ENCODE assay signal across 8 cellular contexts in the genomic region with DNA sequence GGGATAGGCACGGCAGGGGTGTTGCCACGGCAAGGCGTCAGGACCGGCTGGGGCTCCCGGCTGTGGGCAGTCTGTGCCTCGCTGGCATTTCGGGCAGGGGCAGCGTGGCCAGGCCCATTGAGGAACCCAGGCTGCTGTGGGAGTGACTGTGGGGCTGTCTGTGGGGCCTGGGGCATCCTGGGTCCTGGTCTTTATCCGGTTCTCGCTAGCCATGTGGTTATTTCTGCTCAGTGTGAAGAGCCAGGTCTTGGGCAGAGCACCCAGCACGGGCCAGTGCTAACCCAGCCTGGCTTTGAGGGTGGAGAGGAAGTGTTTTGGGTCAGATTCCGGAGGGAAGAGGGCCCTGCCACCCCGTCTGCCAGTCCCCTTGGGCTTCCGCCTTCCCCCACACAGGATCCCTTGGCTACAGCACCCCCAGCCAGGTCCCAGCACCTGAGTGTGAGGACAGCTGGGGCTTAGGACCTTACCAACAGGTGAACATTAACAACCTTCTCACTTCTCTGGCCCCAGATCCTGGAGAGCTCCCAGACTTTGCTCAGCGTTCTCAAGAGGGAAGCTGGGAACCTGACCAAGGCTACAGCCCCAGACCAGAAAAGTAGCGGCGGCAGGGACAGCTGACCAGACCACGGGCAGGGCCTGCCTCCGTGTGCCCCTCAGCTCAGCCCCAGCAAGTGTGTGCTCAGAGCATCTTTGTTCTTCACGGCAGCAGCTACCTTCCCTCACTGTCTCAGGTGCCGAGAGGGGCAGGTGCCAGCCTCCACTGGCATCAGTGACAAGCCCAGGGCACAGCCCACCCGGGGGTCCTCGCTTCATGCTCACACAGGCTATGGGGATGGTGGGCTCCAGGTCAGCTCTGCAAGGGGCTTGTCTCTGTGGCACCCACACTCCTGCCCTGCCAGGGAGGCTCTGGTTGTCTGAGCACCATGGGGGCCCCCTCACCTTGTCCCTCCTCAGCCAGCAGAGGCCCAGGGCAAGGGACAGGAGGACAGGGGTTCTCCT. TPM values are rescaled to one million over a fixed set of nuclear protein-coding genes. Genes with fewer than 3 reads are reported as not detected.
A peak's percentile ranks its signal among the peaks of the same experiment; 100 is the strongest.
DNase-seq lines count a peak whose midpoint lies in the region; ATAC-seq and TF ChIP-seq lines count a peak whose summit lies in the region.

No MANE protein-coding gene starts in this region.

- H3K36me3 ChIP-seq in BJ (ENCODE audit: control insufficient read depth, insufficient read depth, low read length) (peaks cover 29% of the 10 kb centered on the region), KOPT-K1 (ENCODE audit: insufficient read depth, low read length) (peaks cover 41% of the 10 kb centered on the region; the same call in 1 of the 2 replicates)

- POLR2A ChIA-PET in BJ (lab: Charles Lee) = interaction anchor here (0.6 to 0.9 kb wide), 3 partner anchors 10 to 252 kb away, joined by 3 to 6 read pairs (median 3); no protein-coding TSS in a partner anchor

- H3K27me3 ChIP-seq in BJ (ENCODE audit: control insufficient read depth, insufficient read depth, low read length) = no peaks in the 10 kb centered on the region

- peak overlapping the region; percentile 91 to 97 for H3K27ac Mint-ChIP-seq in natural killer cell

- H3K4me3 Mint-ChIP-seq in natural killer cell = peak overlapping the region; percentile 91

- CTCF ChIA-PET in BJ (lab: Yijun Ruan, JAX) = interaction anchor here (0.6 to 1.5 kb wide), 6 partner anchors 10 to 47 kb away, joined by 3 to 8 read pairs (median 3); partner anchors contain the start of gene RNF224

- no peak for TF ChIP-seq CTCF in BJ (IDR thresholded peaks at IDR 0.05; ENCODE audit: insufficient read depth, low read depth, low read length)
- TF ChIP-seq CTCF in coronary artery (IDR thresholded peaks at IDR 0.05) = no peak
- no peak for TF ChIP-seq CTCF in natural killer cell (IDR thresholded peaks at IDR 0.05)

- H3K27ac ChIP-seq in KOPT-K1 (ENCODE audit: low read depth, low read length, poor library complexity, severe bottlenecking) = peak overlapping the region; percentile 91
- H3K27ac ChIP-seq in coronary artery = peak overlapping the region; percentile 83 to 98

- H3K4me3 ChIP-seq in BJ (ENCODE audit: low read depth, low read length) (peak overlapping the region; percentile 98), coronary artery (peak overlapping the region; percentile 93)

- no peaks in the 10 kb centered on the region for H3K36me3 Mint-ChIP-seq in natural killer cell

- H3K27me3 Mint-ChIP-seq in natural killer cell (ENCODE audit: low read depth in 2 of 2) = no peaks in the 10 kb centered on the region

- peaks cover 20 to 37% of the 10 kb centered on the region in 2 donors for H3K4me1 Mint-ChIP-seq in natural killer cell

- H3K9me3 Mint-ChIP-seq in natural killer cell = no peaks in the 10 kb centered on the region

- no peaks in the 10 kb centered on the region for H3K9me3 ChIP-seq in KOPT-K1 (ENCODE audit: insufficient read depth, low read length, poor library complexity, severe bottlenecking)

- no peak for ATAC-seq in natural killer cell
- no peak for ATAC-seq in GM18868 (IDR thresholded peaks at IDR 0.05; ENCODE audit: unreplicated experiment)
- ATAC-seq in HG03520 (IDR thresholded peaks at IDR 0.05; ENCODE audit: unreplicated experiment) = no peak

- intact Hi-C loops in natural killer cell (cut with micrococcal nuclease) = loop anchor here (1.0 kb wide), 1 partner anchor 11 kb away; the partner anchor contains the start of gene TPRN

- DNase-seq in BJ (ENCODE audit: low read depth) (no peak), coronary artery (ENCODE audit: low spot score) (no peak), natural killer cell (no peak), SKM-1 (lab: John Stamatoyannopoulos, UW; ENCODE audit: unreplicated experiment) (no peak), islet precursor cell (no peak)

RNA-seq across cellular contexts. Expression of gene SSNA1, which starts 1.1 kb away (rescaled TPM):
- 53.8 and 81.4 TPM in 2 replicates for polyA plus RNA-seq in BJ (2011; rRNA removed)
- 17.3 and 17.5 TPM in 2 replicates for polyA minus RNA-seq in BJ (2011; rRNA and poly(A)+ RNA removed)
- 10 to 100 TPM; 45.1 to 53.5 (median 52.2) TPM for total RNA-seq in natural killer cell

RNA-seq across cellular contexts. Expression of gene ANAPC2, which starts 1.2 kb away (rescaled TPM):
- 14.6 and 25.5 TPM in 2 replicates for polyA plus RNA-seq in BJ (2011; rRNA removed)
- 16.0 and 18.5 TPM in 2 replicates for polyA minus RNA-seq in BJ (2011; rRNA and poly(A)+ RNA removed)
- 100 to 1,000 TPM; 146 to 172 (median 171) TPM for total RNA-seq in natural killer cell

RNA-seq across cellular contexts. Expression of gene TPRN, which starts 10.9 kb away (rescaled TPM):
- 2.9 and 3.5 TPM in 2 replicates for polyA plus RNA-seq in BJ (2011; rRNA removed)
- 3.2 and 4.3 TPM in 2 replicates for polyA minus RNA-seq in BJ (2011; rRNA and poly(A)+ RNA removed)
- 10 to 100 TPM in 1 of 3 donors, 1 to 10 TPM in 2; 8.2 to 10.6 (median 8.4) TPM for total RNA-seq in natural killer cell

RNA-seq across cellular contexts. Expression of gene TMEM203, which starts 15.9 kb away (rescaled TPM):
- 37.8 and 43.8 TPM in 2 replicates for polyA plus RNA-seq in BJ (2011; rRNA removed)
- polyA minus RNA-seq in BJ (2011; rRNA and poly(A)+ RNA removed) = 13.3 and 18.4 TPM in 2 replicates
- 10 to 100 TPM; 22.1 to 30.5 (median 27.1) TPM for total RNA-seq in natural killer cell

RNA-seq across cellular contexts. Expression of gene NDOR1, which starts 15.9 kb away (rescaled TPM):
- 4.4 and 7.1 TPM in 2 replicates for polyA plus RNA-seq in BJ (2011; rRNA removed)
- 2.6 and 4.1 TPM in 2 replicates for polyA minus RNA-seq in BJ (2011; rRNA and poly(A)+ RNA removed)
- total RNA-seq in natural killer cell = 10 to 100 TPM; 31.1 to 36.0 (median 31.9) TPM
